Comparison of ENCODE assay signal across 9 cellular contexts in the genomic region with DNA sequence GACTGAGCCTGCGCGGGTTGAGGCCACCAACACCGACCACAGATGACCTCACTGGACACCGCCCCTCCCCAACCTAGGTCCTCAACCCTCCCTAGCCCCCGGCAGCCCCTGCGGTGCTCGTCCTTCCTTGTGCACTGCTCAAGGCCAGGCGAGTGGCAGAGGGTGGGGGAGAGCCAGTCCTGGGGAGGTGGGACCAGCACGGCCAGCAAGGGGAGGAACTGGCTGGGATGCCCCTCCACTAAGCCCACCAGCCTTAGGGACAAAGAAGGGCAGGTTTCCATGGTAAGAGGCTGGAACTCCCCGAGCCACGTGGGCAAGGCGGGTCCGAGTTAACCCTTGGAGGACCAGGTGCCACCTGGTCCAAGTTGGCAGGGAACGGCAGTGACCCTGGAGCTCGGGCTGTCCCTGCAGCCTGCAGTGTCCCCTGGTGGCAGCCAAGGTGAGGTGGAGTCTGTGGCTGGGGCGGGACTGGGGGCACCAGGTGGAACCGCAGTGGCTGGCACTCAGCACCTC. TPM values are rescaled to one million over a fixed set of nuclear protein-coding genes. Genes with fewer than 3 reads are reported as not detected.
A peak's percentile ranks its signal among the peaks of the same experiment; 100 is the strongest.
DNase-seq lines count a peak whose midpoint lies in the region; FAIRE-seq and TF ChIP-seq lines count a peak whose summit lies in the region.
"Had no signal": no experiment of that assay in that cellular context is flagged by ENCODE, and none has a peak within 500 bp of the region (broad histone marks: within the 10 kb centered on the region; RNA-seq: fewer than 3 reads in every experiment).

No MANE protein-coding gene starts in this region.

- peak; percentile 61 for DNase-seq in NCI-H2029 (lab: John Stamatoyannopoulos, UW)
- DNase-seq in NCI-H2029 treated with DMSO at 0.1 percent for 48 hours (lab: John Stamatoyannopoulos, UW): no peak
- peak; percentile 86 for DNase-seq in NCI-H1105 treated with DMSO at 0.1 percent for 48 hours (lab: John Stamatoyannopoulos, UW)
- peak; percentile 31 for DNase-seq in activated naive CD4-positive, alpha-beta T cell treated with anti-CD3 and anti-CD28 coated beads for 36 hours
- DNase-seq in right atrium auricular region (ENCODE audit: low spot score): no peak
- DNase-seq in suprapubic skin (ENCODE audit: low spot score in 2 of 2): no peak
- no peak for DNase-seq in RCC 7860 (ENCODE audit: low spot score)
- no peak for DNase-seq in islet precursor cell

- 13% methylated on average over 6 of the region's 17 CpGs for WGBS in suprapubic skin

- intact Hi-C loops in activated naive CD4-positive, alpha-beta T cell treated with anti-CD3 and anti-CD28 coated beads for 36 hours (cut with micrococcal nuclease): no loop called here

- H3K9me3 ChIP-seq in right atrium auricular region: no peaks in the 10 kb centered on the region
- no peaks in the 10 kb centered on the region for H3K9me3 ChIP-seq in suprapubic skin

- H3K36me3 ChIP-seq in right atrium auricular region: peaks cover 15% of the 10 kb centered on the region
- H3K36me3 ChIP-seq in suprapubic skin: peaks cover 31% of the 10 kb centered on the region

- no peak for TF ChIP-seq EP300 in suprapubic skin (IDR thresholded peaks at IDR 0.05)

- H3K27me3 Mint-ChIP-seq in activated naive CD4-positive, alpha-beta T cell treated with anti-CD3 and anti-CD28 coated beads for 36 hours (ENCODE audit: low read depth): peaks cover 11% of the 10 kb centered on the region

- peaks cover 7% of the 10 kb centered on the region for H3K36me3 Mint-ChIP-seq in activated naive CD4-positive, alpha-beta T cell treated with anti-CD3 and anti-CD28 coated beads for 36 hours (ENCODE audit: low read depth)

- H3K9me3 Mint-ChIP-seq in activated naive CD4-positive, alpha-beta T cell treated with anti-CD3 and anti-CD28 coated beads for 36 hours: no peaks in the 10 kb centered on the region
- H3K9me3 Mint-ChIP-seq: CD4-positive, alpha-beta memory T cell had no signal

- CTCF ChIA-PET in activated naive CD4-positive, alpha-beta T cell treated with anti-CD3 and anti-CD28 coated beads for 36 hours (lab: Charles Lee): no interaction called here

- H3K4me1 Mint-ChIP-seq in activated naive CD4-positive, alpha-beta T cell treated with anti-CD3 and anti-CD28 coated beads for 36 hours (ENCODE audit: low read depth): peaks cover 1% of the 10 kb centered on the region
- H3K4me1 Mint-ChIP-seq: CD4-positive, alpha-beta memory T cell had no signal

- no peak overlapping the region for H3K27ac Mint-ChIP-seq in activated naive CD4-positive, alpha-beta T cell treated with anti-CD3 and anti-CD28 coated beads for 36 hours
- H3K27ac Mint-ChIP-seq: CD4-positive, alpha-beta memory T cell had no signal

- peaks cover 0 to 21% of the 10 kb centered on the region in 2 donors for H3K4me1 ChIP-seq in right atrium auricular region
- H3K4me1 ChIP-seq in suprapubic skin: peaks cover 19% of the 10 kb centered on the region

- TF ChIP-seq CTCF in right atrium auricular region (IDR thresholded peaks at IDR 0.05): peak; percentile 60 to 78
- TF ChIP-seq CTCF in suprapubic skin (IDR thresholded peaks at IDR 0.05): peak; percentile 37 to 47

- no peak overlapping the region for H3K4me3 Mint-ChIP-seq in activated naive CD4-positive, alpha-beta T cell treated with anti-CD3 and anti-CD28 coated beads for 36 hours

- no peak for TF ChIP-seq POLR2A in suprapubic skin (IDR thresholded peaks at IDR 0.05)

- H3K27me3 ChIP-seq in right atrium auricular region (peaks cover 6 to 19% of the 10 kb centered on the region in 2 donors), suprapubic skin (peaks cover 29% of the 10 kb centered on the region)

- FAIRE-seq in RCC 7860 (lab: Jason Lieb, UNC): no peak

- H3K27ac ChIP-seq in right atrium auricular region (no peak overlapping the region), suprapubic skin (no peak overlapping the region)

- H3K4me3 ChIP-seq in right atrium auricular region: no peak overlapping the region
- H3K4me3 ChIP-seq in suprapubic skin: no peak overlapping the region

RNA-seq across cellular contexts. Expression of gene FSCN2, which starts 9.2 kb away (rescaled TPM):
- total RNA-seq in activated naive CD4-positive, alpha-beta T cell treated with anti-CD3 and anti-CD28 coated beads for 36 hours: not detected
- total RNA-seq in right atrium auricular region: under 1 TPM; 0.63 to 0.74 TPM
- 1 to 10 TPM in 3 of 4 donors, under 1 TPM in 1; 0.52 to 4.7 (median 3.3) TPM for total RNA-seq in suprapubic skin

RNA-seq across cellular contexts. Expression of gene FAAP100, which starts 14.8 kb away (rescaled TPM):
- 10 to 100 TPM; 25.3 to 27.1 TPM for total RNA-seq in activated naive CD4-positive, alpha-beta T cell treated with anti-CD3 and anti-CD28 coated beads for 36 hours
- total RNA-seq in right atrium auricular region (10 to 100 TPM; 12.8 to 13.7 TPM), suprapubic skin (10 to 100 TPM; 33.0 to 44.2 (median 37.7) TPM)

RNA-seq across cellular contexts. Expression of gene ACTG1, which starts 24.8 kb away (rescaled TPM):
- total RNA-seq in activated naive CD4-positive, alpha-beta T cell treated with anti-CD3 and anti-CD28 coated beads for 36 hours: 1,000 to 10,000 TPM; 2,881 to 2,925 TPM
- total RNA-seq in right atrium auricular region: 1,000 to 10,000 TPM; 1,076 to 1,610 TPM
- 1,000 to 10,000 TPM; 2,659 to 6,485 (median 4,163) TPM for total RNA-seq in suprapubic skin

Comparison
In these comparisons a context has a peak if more than half of its experiments do, and no peak if none do; other contexts are left out.
1. DNase-seq: peak in NCI-H2029 (single experiment), NCI-H1105 treated with DMSO at 0.1 percent for 48 hours (single experiment) and activated naive CD4-positive, alpha-beta T cell treated with anti-CD3 and anti-CD28 coated beads for 36 hours (single experiment); none in NCI-H2029 treated with DMSO at 0.1 percent for 48 hours (single experiment), right atrium auricular region (single experiment), suprapubic skin (0 of 2), RCC 7860 (single experiment) and islet precursor cell (single experiment).